Comparison of ENCODE assay signal across 13 cellular contexts in the genomic region with DNA sequence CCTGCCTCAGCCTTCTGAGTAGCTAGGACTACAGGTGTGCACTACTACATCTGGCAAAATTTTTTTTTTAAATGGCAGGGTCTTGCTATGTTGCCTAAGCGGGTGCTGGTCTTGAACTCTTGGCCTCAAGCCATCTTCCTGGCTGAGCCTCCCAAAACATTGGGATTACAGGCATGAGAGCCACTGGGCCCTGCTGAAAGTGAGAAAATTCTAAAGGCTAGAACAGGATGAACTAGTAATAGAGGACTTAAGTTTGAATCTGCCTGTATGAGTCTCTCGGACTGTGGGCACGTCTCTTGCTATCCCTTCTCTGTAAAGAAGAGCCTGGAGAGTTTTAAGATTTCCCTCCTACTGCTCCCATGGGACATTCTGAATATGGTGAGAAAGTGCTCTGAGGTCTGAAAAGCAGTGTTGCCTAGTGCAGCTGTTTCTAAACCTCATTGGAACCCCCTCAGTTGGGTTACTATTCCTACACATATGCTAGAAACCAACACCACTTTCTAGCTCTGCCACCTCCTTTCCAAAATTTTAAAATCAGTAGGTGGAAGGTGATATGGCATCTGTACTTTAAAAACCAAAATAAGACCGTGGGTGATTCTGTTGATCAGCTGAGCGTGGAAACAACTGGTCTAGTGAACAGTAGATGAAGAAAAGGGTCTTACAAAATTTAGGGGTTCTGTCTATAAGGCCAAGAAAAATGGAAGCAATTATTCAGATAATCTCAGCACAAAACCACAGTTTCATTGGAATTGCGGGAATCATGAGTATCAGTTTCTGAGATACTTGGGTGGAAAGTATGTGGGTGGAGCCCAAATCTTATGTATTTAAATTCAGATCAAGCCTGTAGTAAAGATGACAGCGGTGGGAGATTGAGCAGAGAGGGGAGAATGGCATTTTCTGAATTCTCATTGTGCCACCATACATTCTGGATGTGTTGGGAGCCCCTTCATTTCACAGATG.
DNase-seq lines count a peak whose midpoint lies in the region; ATAC-seq and TF ChIP-seq lines count a peak whose summit lies in the region.
"Had no signal": no experiment of that assay in that cellular context is flagged by ENCODE, and none has a peak within 500 bp of the region (broad histone marks: within the 10 kb centered on the region; RNA-seq: fewer than 3 reads in every experiment).

No MANE protein-coding gene starts in this region.

- H3K27me3 ChIP-seq in Karpas-422 (ENCODE audit: low read length) = no peaks in the 10 kb centered on the region
- H3K27me3 ChIP-seq: foreskin keratinocyte, left lung, tibial nerve had no signal

- H3K9me3 ChIP-seq in Karpas-422 (ENCODE audit: low read length) = no peaks in the 10 kb centered on the region
- H3K9me3 ChIP-seq: left lung, tibial nerve had no signal

- no peak overlapping the region for H2AFZ ChIP-seq in Karpas-422 (ENCODE audit: low read length)

- H4K20me1 ChIP-seq in Karpas-422 (ENCODE audit: insufficient read depth, low read depth, low read length) = no peaks in the 10 kb centered on the region

- peaks cover 59% of the 10 kb centered on the region for H3K4me1 Mint-ChIP-seq in activated naive CD4-positive, alpha-beta T cell treated with anti-CD3 and anti-CD28 coated beads, Interleukin-2, amount 50 U/mL, for 24 hours
- H3K4me1 Mint-ChIP-seq in brain = peaks cover 57% of the 10 kb centered on the region
- peaks cover 64% of the 10 kb centered on the region for H3K4me1 Mint-ChIP-seq in stimulated activated naive CD8-positive, alpha-beta T cell treated with anti-CD3 and anti-CD28 coated beads, Interleukin-15, amount 100 ng/mL, for 72 hours
- H3K4me1 Mint-ChIP-seq in osteocyte (ENCODE audit: unreplicated experiment) = no peaks in the 10 kb centered on the region

- no peaks in the 10 kb centered on the region for H3K27me3 Mint-ChIP-seq in activated naive CD4-positive, alpha-beta T cell treated with anti-CD3 and anti-CD28 coated beads, Interleukin-2, amount 50 U/mL, for 24 hours
- H3K27me3 Mint-ChIP-seq in brain (peaks cover 3% of the 10 kb centered on the region), osteocyte (ENCODE audit: unreplicated experiment) (no peaks in the 10 kb centered on the region)
- no peaks in the 10 kb centered on the region for H3K27me3 Mint-ChIP-seq in stimulated activated naive CD8-positive, alpha-beta T cell treated with anti-CD3 and anti-CD28 coated beads, Interleukin-15, amount 100 ng/mL, for 72 hours

- H3K4me1 ChIP-seq in Karpas-422 (ENCODE audit: low read length) = no peaks in the 10 kb centered on the region

- no peaks in the 10 kb centered on the region for H3K79me2 ChIP-seq in Karpas-422 (ENCODE audit: low read length)

- DNase-seq in activated naive CD4-positive, alpha-beta T cell (lab: John Stamatoyannopoulos, UW) = no peak
- DNase-seq in LHCN-M2 (ENCODE audit: low read depth) = peak; percentile 6
- DNase-seq in stimulated activated naive CD8-positive, alpha-beta T cell treated with anti-CD3 and anti-CD28 coated beads, Interleukin-15, amount 100 ng/mL, for 72 hours = no peak
- no peak for DNase-seq in osteocyte (ENCODE audit: extremely low spot score, unreplicated experiment)
- DNase-seq in ecto neural progenitor cell (ENCODE audit: low spot score) = no peak
- DNase-seq in Karpas-422 = no peak
- DNase-seq: amniotic stem cell, SHP77 treated with DMSO at 0.1 percent for 48 hours had no signal

- H3K9me3 Mint-ChIP-seq in activated naive CD4-positive, alpha-beta T cell treated with anti-CD3 and anti-CD28 coated beads, Interleukin-2, amount 50 U/mL, for 24 hours = no peaks in the 10 kb centered on the region
- H3K9me3 Mint-ChIP-seq in brain (no peaks in the 10 kb centered on the region), osteocyte (ENCODE audit: unreplicated experiment) (no peaks in the 10 kb centered on the region)
- H3K9me3 Mint-ChIP-seq in stimulated activated naive CD8-positive, alpha-beta T cell treated with anti-CD3 and anti-CD28 coated beads, Interleukin-15, amount 100 ng/mL, for 72 hours = no peaks in the 10 kb centered on the region

- H3K36me3 Mint-ChIP-seq in activated naive CD4-positive, alpha-beta T cell treated with anti-CD3 and anti-CD28 coated beads, Interleukin-2, amount 50 U/mL, for 24 hours = no peaks in the 10 kb centered on the region
- H3K36me3 Mint-ChIP-seq in brain (no peaks in the 10 kb centered on the region), osteocyte (ENCODE audit: unreplicated experiment) (no peaks in the 10 kb centered on the region)

- no peaks in the 10 kb centered on the region for H3K9me2 ChIP-seq in Karpas-422 (replicated peaks; ENCODE audit: insufficient read depth, low read length)

- H3K36me3 ChIP-seq in Karpas-422 (ENCODE audit: insufficient read depth, low read length) = no peaks in the 10 kb centered on the region
- H3K36me3 ChIP-seq: left lung, tibial nerve had no signal

- peak overlapping the region; percentile 79 for H3K27ac Mint-ChIP-seq in activated naive CD4-positive, alpha-beta T cell treated with anti-CD3 and anti-CD28 coated beads, Interleukin-2, amount 50 U/mL, for 24 hours
- peak overlapping the region in 4 of 5 experiments; percentile 67 to 94 (median 82) for H3K27ac Mint-ChIP-seq in brain
- H3K27ac Mint-ChIP-seq in stimulated activated naive CD8-positive, alpha-beta T cell treated with anti-CD3 and anti-CD28 coated beads, Interleukin-15, amount 100 ng/mL, for 72 hours = peak overlapping the region; percentile 98
- H3K27ac Mint-ChIP-seq in osteocyte (ENCODE audit: unreplicated experiment) = no peak overlapping the region

- no peak overlapping the region for H3K4me3 ChIP-seq in Karpas-422 (ENCODE audit: low read length)
- H3K4me3 ChIP-seq: left lung, tibial nerve had no signal

- no peak overlapping the region for H3K9ac ChIP-seq in Karpas-422 (ENCODE audit: low read length)

- no peak overlapping the region for H3K4me3 Mint-ChIP-seq in activated naive CD4-positive, alpha-beta T cell treated with anti-CD3 and anti-CD28 coated beads, Interleukin-2, amount 50 U/mL, for 24 hours
- H3K4me3 Mint-ChIP-seq in brain = no peak overlapping the region
- H3K4me3 Mint-ChIP-seq in stimulated activated naive CD8-positive, alpha-beta T cell treated with anti-CD3 and anti-CD28 coated beads, Interleukin-15, amount 100 ng/mL, for 72 hours = peak overlapping the region in 1 of 2 donors; percentile 76
- no peak overlapping the region for H3K4me3 Mint-ChIP-seq in osteocyte (ENCODE audit: unreplicated experiment)

- ATAC-seq in stimulated activated naive CD8-positive, alpha-beta T cell treated with anti-CD3 and anti-CD28 coated beads, Interleukin-15, amount 100 ng/mL, for 72 hours = no peak

- TF ChIP-seq CTCF in brain (conservative IDR thresholded peaks at IDR 0.05) = no peak
- TF ChIP-seq CTCF in osteocyte (IDR thresholded peaks at IDR 0.05) = no peak

- H3K27ac ChIP-seq in Karpas-422 (ENCODE audit: low read length) = no peak overlapping the region
- H3K27ac ChIP-seq: foreskin keratinocyte, left lung had no signal

- no peak overlapping the region for H3K4me2 ChIP-seq in Karpas-422 (ENCODE audit: low read depth, low read length, poor library complexity, severe bottlenecking)
